1 cellular context compared by ENCODE assay signal in the genomic region with DNA sequence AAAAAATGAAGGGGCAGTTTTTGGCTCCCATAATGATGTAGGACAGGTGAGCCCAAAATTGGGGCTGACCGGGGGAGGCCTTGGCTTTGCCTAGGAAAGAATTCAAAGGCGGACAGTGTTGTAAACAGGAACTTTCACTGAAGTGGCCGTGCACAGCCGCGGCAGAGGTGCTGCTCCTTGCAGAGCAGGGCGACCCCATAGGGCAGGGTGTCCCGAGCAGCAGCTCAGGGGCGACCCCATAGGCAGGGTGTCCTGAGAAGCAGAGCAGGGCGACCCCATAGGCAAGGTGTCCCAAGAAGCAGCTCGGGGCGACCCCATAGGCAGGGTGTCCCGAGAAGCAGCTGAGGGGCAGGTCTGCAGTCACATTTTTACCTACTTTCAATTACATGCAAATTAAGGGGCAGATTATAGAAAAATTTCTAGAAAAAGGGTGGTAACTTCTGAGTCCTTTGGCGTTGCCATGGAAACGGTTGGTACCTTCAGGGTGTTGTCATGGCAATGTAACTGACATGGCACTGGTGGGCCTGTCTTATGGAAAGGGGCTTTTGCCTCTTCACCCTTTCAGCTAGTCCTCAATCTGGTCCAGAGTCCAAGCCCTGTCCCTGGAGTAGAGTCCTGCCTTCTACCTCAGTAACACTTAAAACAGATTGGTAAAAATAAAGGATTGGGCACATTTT.
TF ChIP-seq lines count a peak whose summit lies in the region.

No MANE protein-coding gene starts in this region.

TF ChIP-seq in WTC11, 78 proteins besides CTCF, POLR2A, EP300 and RAD21 (continued from another document):
- TF ChIP-seq, protein P1, sequence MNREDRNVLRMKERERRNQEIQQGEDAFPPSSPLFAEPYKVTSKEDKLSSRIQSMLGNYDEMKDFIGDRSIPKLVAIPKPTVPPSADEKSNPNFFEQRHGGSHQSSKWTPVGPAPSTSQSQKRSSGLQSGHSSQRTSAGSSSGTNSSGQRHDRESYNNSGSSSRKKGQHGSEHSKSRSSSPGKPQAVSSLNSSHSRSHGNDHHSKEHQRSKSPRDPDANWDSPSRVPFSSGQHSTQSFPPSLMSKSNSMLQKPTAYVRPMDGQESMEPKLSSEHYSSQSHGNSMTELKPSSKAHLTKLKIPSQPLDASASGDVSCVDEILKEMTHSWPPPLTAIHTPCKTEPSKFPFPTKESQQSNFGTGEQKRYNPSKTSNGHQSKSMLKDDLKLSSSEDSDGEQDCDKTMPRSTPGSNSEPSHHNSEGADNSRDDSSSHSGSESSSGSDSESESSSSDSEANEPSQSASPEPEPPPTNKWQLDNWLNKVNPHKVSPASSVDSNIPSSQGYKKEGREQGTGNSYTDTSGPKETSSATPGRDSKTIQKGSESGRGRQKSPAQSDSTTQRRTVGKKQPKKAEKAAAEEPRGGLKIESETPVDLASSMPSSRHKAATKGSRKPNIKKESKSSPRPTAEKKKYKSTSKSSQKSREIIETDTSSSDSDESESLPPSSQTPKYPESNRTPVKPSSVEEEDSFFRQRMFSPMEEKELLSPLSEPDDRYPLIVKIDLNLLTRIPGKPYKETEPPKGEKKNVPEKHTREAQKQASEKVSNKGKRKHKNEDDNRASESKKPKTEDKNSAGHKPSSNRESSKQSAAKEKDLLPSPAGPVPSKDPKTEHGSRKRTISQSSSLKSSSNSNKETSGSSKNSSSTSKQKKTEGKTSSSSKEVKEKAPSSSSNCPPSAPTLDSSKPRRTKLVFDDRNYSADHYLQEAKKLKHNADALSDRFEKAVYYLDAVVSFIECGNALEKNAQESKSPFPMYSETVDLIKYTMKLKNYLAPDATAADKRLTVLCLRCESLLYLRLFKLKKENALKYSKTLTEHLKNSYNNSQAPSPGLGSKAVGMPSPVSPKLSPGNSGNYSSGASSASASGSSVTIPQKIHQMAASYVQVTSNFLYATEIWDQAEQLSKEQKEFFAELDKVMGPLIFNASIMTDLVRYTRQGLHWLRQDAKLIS (CRISPR knock-in tag; IDR thresholded peaks at IDR 0.05; ENCODE audit: borderline replicate concordance) = no peak
- no peak for TF ChIP-seq JUN (CRISPR knock-in tag; IDR thresholded peaks at IDR 0.05)
- TF ChIP-seq TP53 (CRISPR knock-in tag; IDR thresholded peaks at IDR 0.05) = no peak
- TF ChIP-seq, protein P2, sequence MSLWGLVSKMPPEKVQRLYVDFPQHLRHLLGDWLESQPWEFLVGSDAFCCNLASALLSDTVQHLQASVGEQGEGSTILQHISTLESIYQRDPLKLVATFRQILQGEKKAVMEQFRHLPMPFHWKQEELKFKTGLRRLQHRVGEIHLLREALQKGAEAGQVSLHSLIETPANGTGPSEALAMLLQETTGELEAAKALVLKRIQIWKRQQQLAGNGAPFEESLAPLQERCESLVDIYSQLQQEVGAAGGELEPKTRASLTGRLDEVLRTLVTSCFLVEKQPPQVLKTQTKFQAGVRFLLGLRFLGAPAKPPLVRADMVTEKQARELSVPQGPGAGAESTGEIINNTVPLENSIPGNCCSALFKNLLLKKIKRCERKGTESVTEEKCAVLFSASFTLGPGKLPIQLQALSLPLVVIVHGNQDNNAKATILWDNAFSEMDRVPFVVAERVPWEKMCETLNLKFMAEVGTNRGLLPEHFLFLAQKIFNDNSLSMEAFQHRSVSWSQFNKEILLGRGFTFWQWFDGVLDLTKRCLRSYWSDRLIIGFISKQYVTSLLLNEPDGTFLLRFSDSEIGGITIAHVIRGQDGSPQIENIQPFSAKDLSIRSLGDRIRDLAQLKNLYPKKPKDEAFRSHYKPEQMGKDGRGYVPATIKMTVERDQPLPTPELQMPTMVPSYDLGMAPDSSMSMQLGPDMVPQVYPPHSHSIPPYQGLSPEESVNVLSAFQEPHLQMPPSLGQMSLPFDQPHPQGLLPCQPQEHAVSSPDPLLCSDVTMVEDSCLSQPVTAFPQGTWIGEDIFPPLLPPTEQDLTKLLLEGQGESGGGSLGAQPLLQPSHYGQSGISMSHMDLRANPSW (CRISPR knock-in tag; conservative IDR thresholded peaks at IDR 0.05; ENCODE audit: low read depth) = no peak
- TF ChIP-seq, protein P3, sequence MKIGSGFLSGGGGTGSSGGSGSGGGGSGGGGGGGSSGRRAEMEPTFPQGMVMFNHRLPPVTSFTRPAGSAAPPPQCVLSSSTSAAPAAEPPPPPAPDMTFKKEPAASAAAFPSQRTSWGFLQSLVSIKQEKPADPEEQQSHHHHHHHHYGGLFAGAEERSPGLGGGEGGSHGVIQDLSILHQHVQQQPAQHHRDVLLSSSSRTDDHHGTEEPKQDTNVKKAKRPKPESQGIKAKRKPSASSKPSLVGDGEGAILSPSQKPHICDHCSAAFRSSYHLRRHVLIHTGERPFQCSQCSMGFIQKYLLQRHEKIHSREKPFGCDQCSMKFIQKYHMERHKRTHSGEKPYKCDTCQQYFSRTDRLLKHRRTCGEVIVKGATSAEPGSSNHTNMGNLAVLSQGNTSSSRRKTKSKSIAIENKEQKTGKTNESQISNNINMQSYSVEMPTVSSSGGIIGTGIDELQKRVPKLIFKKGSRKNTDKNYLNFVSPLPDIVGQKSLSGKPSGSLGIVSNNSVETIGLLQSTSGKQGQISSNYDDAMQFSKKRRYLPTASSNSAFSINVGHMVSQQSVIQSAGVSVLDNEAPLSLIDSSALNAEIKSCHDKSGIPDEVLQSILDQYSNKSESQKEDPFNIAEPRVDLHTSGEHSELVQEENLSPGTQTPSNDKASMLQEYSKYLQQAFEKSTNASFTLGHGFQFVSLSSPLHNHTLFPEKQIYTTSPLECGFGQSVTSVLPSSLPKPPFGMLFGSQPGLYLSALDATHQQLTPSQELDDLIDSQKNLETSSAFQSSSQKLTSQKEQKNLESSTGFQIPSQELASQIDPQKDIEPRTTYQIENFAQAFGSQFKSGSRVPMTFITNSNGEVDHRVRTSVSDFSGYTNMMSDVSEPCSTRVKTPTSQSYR (CRISPR knock-in tag; IDR thresholded peaks at IDR 0.05) = no peak
- TF ChIP-seq ZNF219 (CRISPR knock-in tag; IDR thresholded peaks at IDR 0.05; ENCODE audit: borderline replicate concordance) = no peak
- TF ChIP-seq GABPB1 (CRISPR knock-in tag; IDR thresholded peaks at IDR 0.05) = no peak
- TF ChIP-seq, protein P4, sequence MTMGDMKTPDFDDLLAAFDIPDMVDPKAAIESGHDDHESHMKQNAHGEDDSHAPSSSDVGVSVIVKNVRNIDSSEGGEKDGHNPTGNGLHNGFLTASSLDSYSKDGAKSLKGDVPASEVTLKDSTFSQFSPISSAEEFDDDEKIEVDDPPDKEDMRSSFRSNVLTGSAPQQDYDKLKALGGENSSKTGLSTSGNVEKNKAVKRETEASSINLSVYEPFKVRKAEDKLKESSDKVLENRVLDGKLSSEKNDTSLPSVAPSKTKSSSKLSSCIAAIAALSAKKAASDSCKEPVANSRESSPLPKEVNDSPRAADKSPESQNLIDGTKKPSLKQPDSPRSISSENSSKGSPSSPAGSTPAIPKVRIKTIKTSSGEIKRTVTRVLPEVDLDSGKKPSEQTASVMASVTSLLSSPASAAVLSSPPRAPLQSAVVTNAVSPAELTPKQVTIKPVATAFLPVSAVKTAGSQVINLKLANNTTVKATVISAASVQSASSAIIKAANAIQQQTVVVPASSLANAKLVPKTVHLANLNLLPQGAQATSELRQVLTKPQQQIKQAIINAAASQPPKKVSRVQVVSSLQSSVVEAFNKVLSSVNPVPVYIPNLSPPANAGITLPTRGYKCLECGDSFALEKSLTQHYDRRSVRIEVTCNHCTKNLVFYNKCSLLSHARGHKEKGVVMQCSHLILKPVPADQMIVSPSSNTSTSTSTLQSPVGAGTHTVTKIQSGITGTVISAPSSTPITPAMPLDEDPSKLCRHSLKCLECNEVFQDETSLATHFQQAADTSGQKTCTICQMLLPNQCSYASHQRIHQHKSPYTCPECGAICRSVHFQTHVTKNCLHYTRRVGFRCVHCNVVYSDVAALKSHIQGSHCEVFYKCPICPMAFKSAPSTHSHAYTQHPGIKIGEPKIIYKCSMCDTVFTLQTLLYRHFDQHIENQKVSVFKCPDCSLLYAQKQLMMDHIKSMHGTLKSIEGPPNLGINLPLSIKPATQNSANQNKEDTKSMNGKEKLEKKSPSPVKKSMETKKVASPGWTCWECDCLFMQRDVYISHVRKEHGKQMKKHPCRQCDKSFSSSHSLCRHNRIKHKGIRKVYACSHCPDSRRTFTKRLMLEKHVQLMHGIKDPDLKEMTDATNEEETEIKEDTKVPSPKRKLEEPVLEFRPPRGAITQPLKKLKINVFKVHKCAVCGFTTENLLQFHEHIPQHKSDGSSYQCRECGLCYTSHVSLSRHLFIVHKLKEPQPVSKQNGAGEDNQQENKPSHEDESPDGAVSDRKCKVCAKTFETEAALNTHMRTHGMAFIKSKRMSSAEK (CRISPR knock-in tag; IDR thresholded peaks at IDR 0.05; ENCODE audit: borderline replicate concordance) = no peak
- TF ChIP-seq ZNF396 (CRISPR knock-in tag; IDR thresholded peaks at IDR 0.05; ENCODE audit: borderline replicate concordance) = no peak
- TF ChIP-seq RORB (CRISPR knock-in tag; IDR thresholded peaks at IDR 0.05) = no peak
- TF ChIP-seq ZNF317 (CRISPR knock-in tag; IDR thresholded peaks at IDR 0.05; ENCODE audit: borderline replicate concordance, low read depth) = no peak
- no peak for TF ChIP-seq CREM (CRISPR knock-in tag; IDR thresholded peaks at IDR 0.05)
- TF ChIP-seq FOXJ3 (CRISPR knock-in tag; IDR thresholded peaks at IDR 0.05; ENCODE audit: borderline replicate concordance) = no peak
